13 cellular contexts compared by ENCODE assay signal in the genomic region with DNA sequence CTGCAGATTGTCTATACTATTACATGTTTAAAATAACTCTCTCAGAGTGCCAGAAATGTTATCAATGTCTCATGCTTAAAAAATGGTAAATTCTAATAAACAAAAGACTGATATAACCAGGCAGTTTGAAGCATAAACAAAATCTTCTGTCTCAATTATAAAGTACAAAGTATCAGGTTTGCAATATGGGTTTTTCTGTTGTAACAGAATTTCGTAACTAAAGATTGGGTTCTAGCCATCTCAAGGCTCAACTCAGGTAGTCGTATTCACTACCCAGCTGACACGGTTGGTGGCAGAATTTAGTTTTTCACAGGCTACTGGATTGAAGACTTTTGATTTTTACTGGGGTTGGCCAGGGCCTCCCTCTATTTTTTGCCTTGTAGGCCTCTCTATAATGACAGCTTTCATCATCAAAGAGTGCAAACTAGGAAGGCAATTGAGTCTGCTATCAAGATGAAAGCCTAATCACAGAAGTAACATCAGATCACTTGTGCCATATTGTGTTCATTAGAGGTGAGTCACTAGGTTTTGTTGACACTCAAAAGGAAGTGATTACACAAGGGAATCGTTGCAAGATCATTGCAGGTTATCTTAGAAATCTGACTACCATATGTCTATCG. TPM values are rescaled to one million over a fixed set of nuclear protein-coding genes. Genes with fewer than 3 reads are reported as not detected.
DNase-seq lines count a peak whose midpoint lies in the region; TF ChIP-seq lines count a peak whose summit lies in the region.
"Had no signal": no experiment of that assay in that cellular context is flagged by ENCODE, and none has a peak within 500 bp of the region (broad histone marks: within the 10 kb centered on the region; RNA-seq: fewer than 3 reads in every experiment).

No MANE protein-coding gene starts in this region.

- H3K27ac ChIP-seq in hepatocyte, result no peak overlapping the region
- H3K27ac ChIP-seq: uterus had no signal

- no peak overlapping the region for H3K4me3 ChIP-seq in hepatocyte
- H3K4me3 ChIP-seq: uterus had no signal

- no peak overlapping the region for H2AFZ ChIP-seq in hepatocyte

- H3K4me2 ChIP-seq in hepatocyte, result no peak overlapping the region

- no peaks in the 10 kb centered on the region for H3K36me3 ChIP-seq in hepatocyte (replicated peaks; ENCODE audit: insufficient read depth, low read depth)
- H3K36me3 ChIP-seq: uterus had no signal

- H3K9me2 ChIP-seq in hepatocyte (replicated peaks; ENCODE audit: insufficient read depth), result no peaks in the 10 kb centered on the region

- no peak for TF ChIP-seq CTCF in hepatocyte (IDR thresholded peaks at IDR 0.05; ENCODE audit: poor library complexity)

- WGBS in hepatocyte (ENCODE audit: low lambda C conversion rate, missing lambda C conversion rate), result 66% methylated on average over 5 of the region's 5 CpGs

- H3K9me3 ChIP-seq in hepatocyte (ENCODE audit: low read depth), result no peaks in the 10 kb centered on the region
- H3K9me3 ChIP-seq: uterus had no signal

- no peaks in the 10 kb centered on the region for H3K4me1 ChIP-seq in hepatocyte (ENCODE audit: insufficient read depth)
- H3K4me1 ChIP-seq: uterus had no signal

- H4K20me1 ChIP-seq in hepatocyte (ENCODE audit: insufficient read depth, poor library complexity, severe bottlenecking), result no peaks in the 10 kb centered on the region

- no peaks in the 10 kb centered on the region for H3K79me2 ChIP-seq in hepatocyte

- peaks cover 2% of the 10 kb centered on the region for H3K27me3 ChIP-seq in hepatocyte
- H3K27me3 ChIP-seq: uterus had no signal

- DNase-seq in AG08395 (ENCODE audit: low spot score) (peak; percentile 3), ELR (ENCODE audit: low read depth) (peak; percentile 46), RKO (ENCODE audit: low spot score) (peak; percentile 28), hepatocyte (ENCODE audit: low spot score) (peak; percentile 17), SIG-M5 treated with dmso at 0.1 percent for 504 hours (lab: John Stamatoyannopoulos, UW; ENCODE audit: unreplicated experiment) (no peak), amygdala (lab: John Stamatoyannopoulos, UW) (no peak)
- no peak for DNase-seq in central memory CD4-positive, alpha-beta T cell
- no peak for DNase-seq in activated CD4-positive, CD25-positive, alpha-beta regulatory T cell (lab: John Stamatoyannopoulos, UW)
- DNase-seq: activated T-cell treated with anti-CD3 and anti-CD28 coated beads, Interleukin-2, amount 50 U/mL, for 1 hour; naive B cell; NCI-H187 treated with DMSO at 0.1 percent for 48 hours; SHP77 treated with DMSO at 0.1 percent for 48 hours; uterus had no signal

RNA-seq across cellular contexts. Expression of a gene that starts 3.6 kb away (rescaled TPM):
- 7.5 and 9.2 TPM in 2 replicates for total RNA-seq in hepatocyte
- polyA plus RNA-seq in hepatocyte, result 2.8 and 5.2 TPM in 2 replicates

RNA-seq across cellular contexts. Expression of a gene that starts 3.8 kb away (rescaled TPM):
- 7.0 and 11.9 TPM in 2 replicates for total RNA-seq in hepatocyte
- 3.0 and 5.1 TPM in 2 replicates for polyA plus RNA-seq in hepatocyte

RNA-seq across cellular contexts. Expression of a gene that starts 38.7 kb away (rescaled TPM):
- total RNA-seq in hepatocyte, result 0.08 and 0.20 TPM in 2 replicates
- 0.34 TPM in 1 of 2 replicates, not detected in the other for polyA plus RNA-seq in hepatocyte

Comparison
In these comparisons a context has a peak if more than half of its experiments do, and no peak if none do; other contexts are left out.
1. DNase-seq: peak in AG08395 (single experiment), ELR (single experiment), RKO (single experiment) and hepatocyte (single experiment); none in central memory CD4-positive, alpha-beta T cell (single experiment), SIG-M5 treated with dmso at 0.1 percent for 504 hours (single experiment), activated CD4-positive, CD25-positive, alpha-beta regulatory T cell (0 of 4) and amygdala (0 of 56).